In the genomic region with DNA sequence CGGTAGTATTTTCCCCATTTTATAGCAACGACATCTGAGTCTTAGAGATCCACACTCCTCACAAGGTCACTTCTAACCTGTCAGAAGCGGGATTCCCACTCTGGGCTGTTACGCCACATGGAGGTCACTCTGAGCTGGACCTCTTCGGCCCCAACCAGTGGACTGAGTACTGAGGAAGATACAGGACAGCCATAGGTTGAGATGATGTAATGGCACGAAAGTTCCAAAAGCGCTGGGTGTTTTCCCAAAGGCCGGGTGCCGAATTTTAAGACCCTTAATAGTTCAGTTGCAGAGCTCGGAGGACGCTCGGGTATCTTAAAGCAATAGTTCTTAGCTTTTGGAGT, we compare ENCODE assay signal across 8 cellular contexts. TPM values are rescaled to one million over a fixed set of nuclear protein-coding genes. Genes with fewer than 3 reads are reported as not detected.
DNase-seq lines count a peak whose midpoint lies in the region; TF ChIP-seq lines count a peak whose summit lies in the region.

No MANE protein-coding gene starts in this region.

- H3K27ac ChIP-seq in iPS-20b (ENCODE audit: low read length): no peak overlapping the region

- peaks cover 11% of the 10 kb centered on the region; the same call in 1 of the 2 replicates for H3K4me1 ChIP-seq in iPS-20b (ENCODE audit: insufficient read depth, low read length)

- H3K27ac Mint-ChIP-seq in IgD-negative memory B cell: peak overlapping the region; percentile 57 to 97 (median 95)
- H3K27ac Mint-ChIP-seq in stimulated activated naive CD8-positive, alpha-beta T cell treated with anti-CD3 and anti-CD28 coated beads, Interleukin-15, Interleukin-2, amounts not matched to agents 100 ng/mL and 50 ng/mL, for 24 hours: peak overlapping the region; percentile 91

- peaks cover 18 to 25% (median 19%) of the 10 kb centered on the region in 3 donors for H3K4me1 Mint-ChIP-seq in IgD-negative memory B cell
- peaks cover 25% of the 10 kb centered on the region for H3K4me1 Mint-ChIP-seq in stimulated activated naive CD8-positive, alpha-beta T cell treated with anti-CD3 and anti-CD28 coated beads, Interleukin-15, Interleukin-2, amounts not matched to agents 100 ng/mL and 50 ng/mL, for 24 hours (ENCODE audit: low read depth)

- TF ChIP-seq CTCF in astrocyte of the cerebellum (IDR thresholded peaks at IDR 0.05; ENCODE audit: low read depth, low read length, missing control alignments) (no peak), GM10248 (IDR thresholded peaks at IDR 0.05; ENCODE audit: control extremely low read depth, extremely low read depth, low read depth, missing control alignments) (no peak)

- H3K27me3 Mint-ChIP-seq in IgD-negative memory B cell: no peaks in the 10 kb centered on the region
- H3K27me3 Mint-ChIP-seq in stimulated activated naive CD8-positive, alpha-beta T cell treated with anti-CD3 and anti-CD28 coated beads, Interleukin-15, Interleukin-2, amounts not matched to agents 100 ng/mL and 50 ng/mL, for 24 hours: no peaks in the 10 kb centered on the region

- peak overlapping the region; percentile 96 for H3K9ac ChIP-seq in iPS-20b (ENCODE audit: low read depth, low read length)

- H3K4me3 Mint-ChIP-seq in IgD-negative memory B cell: peak overlapping the region; percentile 85 to 98 (median 97)
- H3K4me3 Mint-ChIP-seq in stimulated activated naive CD8-positive, alpha-beta T cell treated with anti-CD3 and anti-CD28 coated beads, Interleukin-15, Interleukin-2, amounts not matched to agents 100 ng/mL and 50 ng/mL, for 24 hours: peak overlapping the region; percentile 95

- CTCF ChIA-PET in GM10248 (lab: Yijun Ruan, JAX): interaction anchor here (0.8 to 8.4 kb wide), 4 partner anchors 8 to 64 kb away, joined by 3 to 78 read pairs (median 7); no protein-coding TSS in a partner anchor

- in situ Hi-C loops in astrocyte of the cerebellum (cut with HindIII; ENCODE audit: low sequenced_read_pairs): no loop called here

- no peaks in the 10 kb centered on the region for H3K9me3 ChIP-seq in iPS-20b (ENCODE audit: insufficient read depth, low read depth, low read length)

- peaks cover 3% of the 10 kb centered on the region for H3K36me3 Mint-ChIP-seq in IgD-negative memory B cell
- peaks cover 43% of the 10 kb centered on the region for H3K36me3 Mint-ChIP-seq in stimulated activated naive CD8-positive, alpha-beta T cell treated with anti-CD3 and anti-CD28 coated beads, Interleukin-15, Interleukin-2, amounts not matched to agents 100 ng/mL and 50 ng/mL, for 24 hours (ENCODE audit: low read depth)

- peak; percentile 7 for DNase-seq in GM04504 (ENCODE audit: low read depth)
- DNase-seq in astrocyte of the cerebellum (ENCODE audit: low read depth): no peak
- DNase-seq in NCI-H345 treated with DMSO at 0.1 percent for 48 hours (lab: John Stamatoyannopoulos, UW; ENCODE audit: unreplicated experiment): no peak
- DNase-seq in 8988T: no peak
- no peak for DNase-seq in GM10248 (ENCODE audit: extremely low spot score)

- POLR2A ChIA-PET in GM10248 (lab: Yijun Ruan, JAX): interaction anchor here (0.6 kb wide), 1 partner anchor 22 kb away, joined by 3 read pairs; no protein-coding TSS in a partner anchor

- peaks cover 36% of the 10 kb centered on the region for H3K36me3 ChIP-seq in iPS-20b (ENCODE audit: insufficient read depth, low read depth, low read length)

- H3K4me3 ChIP-seq in astrocyte of the cerebellum (ENCODE audit: low read depth, low read length) (peak overlapping the region; percentile 83), iPS-20b (ENCODE audit: low read length) (peak overlapping the region; percentile 95)

- H3K9me3 Mint-ChIP-seq in IgD-negative memory B cell: no peaks in the 10 kb centered on the region
- no peaks in the 10 kb centered on the region for H3K9me3 Mint-ChIP-seq in stimulated activated naive CD8-positive, alpha-beta T cell treated with anti-CD3 and anti-CD28 coated beads, Interleukin-15, Interleukin-2, amounts not matched to agents 100 ng/mL and 50 ng/mL, for 24 hours

- no peaks in the 10 kb centered on the region for H3K27me3 ChIP-seq in iPS-20b (ENCODE audit: insufficient read depth, low read length)

RNA-seq across cellular contexts. Expression of a gene that starts 0.7 kb away (rescaled TPM):
- 226 TPM for polyA plus RNA-seq in IgD-negative memory B cell

RNA-seq across cellular contexts. Expression of a gene that starts 33.6 kb away (rescaled TPM):
- polyA plus RNA-seq in IgD-negative memory B cell: not detected

RNA-seq across cellular contexts. Expression of a gene that starts 54.3 kb away (rescaled TPM):
- not detected for polyA plus RNA-seq in IgD-negative memory B cell
